In the genomic region with DNA sequence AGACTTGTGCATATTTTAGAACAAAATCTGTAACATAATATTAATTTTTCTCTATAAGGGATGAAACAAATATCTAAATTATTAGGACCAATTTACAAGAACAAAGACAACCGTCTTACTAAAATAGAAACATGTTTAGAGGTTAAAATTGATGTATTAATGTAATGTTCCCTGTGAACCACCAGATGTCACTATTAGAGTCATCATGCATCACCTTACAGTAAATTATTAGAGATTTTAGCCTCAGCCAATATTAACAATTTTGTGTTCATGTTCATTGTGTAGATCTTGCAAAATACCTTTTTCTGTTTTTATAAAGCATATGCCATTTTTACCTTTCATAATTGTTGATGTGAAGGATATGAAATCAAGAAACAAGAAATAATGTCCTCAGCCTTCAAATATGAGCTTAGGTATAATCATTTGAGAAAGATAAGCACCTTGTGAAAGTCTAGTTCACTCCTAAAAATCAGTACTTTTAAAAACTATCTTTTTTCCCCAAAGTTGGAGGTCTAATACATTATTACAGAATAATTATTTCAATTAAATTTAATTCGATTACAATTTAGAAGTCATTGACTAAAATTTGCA, we compare ENCODE assay signal across 10 cellular contexts.
DNase-seq lines count a peak whose midpoint lies in the region; ATAC-seq, FAIRE-seq and TF ChIP-seq lines count a peak whose summit lies in the region.
"Had no signal": no experiment of that assay in that cellular context is flagged by ENCODE, and none has a peak within 500 bp of the region (broad histone marks: within the 10 kb centered on the region; RNA-seq: fewer than 3 reads in every experiment).

No MANE protein-coding gene starts in this region.

- no peaks in the 10 kb centered on the region for H3K79me2 ChIP-seq in endothelial cell of umbilical vein (ENCODE audit: control insufficient read depth, insufficient read depth, low read length)

- FAIRE-seq in G401.6 (lab: Jason Lieb, UNC) (peak; percentile 97), endothelial cell of umbilical vein (lab: Jason Lieb, UNC) (peak; percentile 67), urothelium cell line (lab: Jason Lieb, UNC) (no peak)

- H2AFZ ChIP-seq in endothelial cell of umbilical vein (ENCODE audit: low read depth, low read length) = no peak overlapping the region

- intact Hi-C loops in endothelial cell of umbilical vein (cut with micrococcal nuclease) = loop anchor here (1.0 to 5.0 kb wide), 4 partner anchors 878 to 1354 kb away; no protein-coding TSS in a partner anchor
- intact Hi-C loops in testis (cut with DNase I; ENCODE audit: low total_unique reads) = no loop called here

- TF ChIP-seq POLR2A in endothelial cell of umbilical vein (IDR thresholded peaks at IDR 0.05; ENCODE audit: low read depth, low read length) (no peak), testis (IDR thresholded peaks at IDR 0.05) (no peak)

- H3K27ac ChIP-seq in endothelial cell of umbilical vein (ENCODE audit: insufficient read depth, low read depth, low read length) (no peak overlapping the region), testis (no peak overlapping the region)
- H3K27ac ChIP-seq: SJCRH30 had no signal

- H3K4me3 Mint-ChIP-seq in activated naive CD8-positive, alpha-beta T cell treated with anti-CD3 and anti-CD28 coated beads, Interleukin-2, amount 50 U/mL, for 24 hours = no peak overlapping the region
- H3K4me3 Mint-ChIP-seq: naive B cell had no signal

- 55% methylated on average over 2 of the region's 2 CpGs for WGBS in testis, 2 donors

- H3K9me3 Mint-ChIP-seq in activated naive CD8-positive, alpha-beta T cell treated with anti-CD3 and anti-CD28 coated beads, Interleukin-2, amount 50 U/mL, for 24 hours = peaks cover 4% of the 10 kb centered on the region
- H3K9me3 Mint-ChIP-seq: naive B cell had no signal

- CTCF ChIA-PET in endothelial cell of umbilical vein (lab: Charles Lee) = interaction anchor here (0.6 to 6.1 kb wide), 82 partner anchors 8 to 1810 kb away, joined by 3 to 152 read pairs (median 4); partner anchors contain the start of gene FIGN

- POLR2A ChIA-PET in endothelial cell of umbilical vein (lab: Charles Lee) = no interaction called here

- H3K4me2 ChIP-seq in endothelial cell of umbilical vein (ENCODE audit: insufficient read depth, low read length) = no peak overlapping the region

- H3K4me1 ChIP-seq in endothelial cell of umbilical vein (ENCODE audit: control insufficient read depth, extremely low read depth, insufficient read depth, low read length) = peaks cover 8% of the 10 kb centered on the region
- no peaks in the 10 kb centered on the region for H3K4me1 ChIP-seq in testis
- H3K4me1 ChIP-seq: SJCRH30 had no signal

- H3K9ac ChIP-seq in endothelial cell of umbilical vein (replicated peaks; ENCODE audit: extremely low read depth, insufficient read depth, low read length) = no peak overlapping the region

- peak; percentile 39 for DNase-seq in HCEC 1CT
- DNase-seq in NCI-H2227 treated with DMSO at 0.1 percent for 48 hours (lab: John Stamatoyannopoulos, UW) = peak; percentile 42
- DNase-seq in endothelial cell of umbilical vein (ENCODE audit: low read depth, low spot score) = peak; percentile 35
- DNase-seq in testis = no peak
- no peak for DNase-seq in NCI-H1048 (lab: John Stamatoyannopoulos, UW)
- no peak for DNase-seq in activated naive CD8-positive, alpha-beta T cell treated with anti-CD3 and anti-CD28 coated beads, Interleukin-2, amount 50 U/mL, for 24 hours
- no peak for DNase-seq in urothelium cell line (ENCODE audit: low spot score)
- DNase-seq: naive B cell had no signal

- H3K36me3 ChIP-seq in endothelial cell of umbilical vein (ENCODE audit: control insufficient read depth in 2 of 2, extremely low read depth in 1 of 2, insufficient read depth in 2 of 2, low read length in 2 of 2) = no peaks in the 10 kb centered on the region
- no peaks in the 10 kb centered on the region for H3K36me3 ChIP-seq in testis (ENCODE audit: low read depth, missing control alignments)
- H3K36me3 ChIP-seq: SJCRH30 had no signal

- no peaks in the 10 kb centered on the region for H3K9me3 ChIP-seq in endothelial cell of umbilical vein (replicated peaks; ENCODE audit: control insufficient read depth, insufficient read depth, low read length)
- no peaks in the 10 kb centered on the region for H3K9me3 ChIP-seq in testis
- H3K9me3 ChIP-seq: SJCRH30 had no signal

- ATAC-seq in activated naive CD8-positive, alpha-beta T cell treated with anti-CD3 and anti-CD28 coated beads, Interleukin-2, amount 50 U/mL, for 24 hours = no peak

- H4K20me1 ChIP-seq in endothelial cell of umbilical vein (replicated peaks; ENCODE audit: control insufficient read depth, extremely low read depth, insufficient read depth, low read length) = no peaks in the 10 kb centered on the region

- BruUV-seq in endothelial cell of umbilical vein (replicated peaks; lab: Mats Ljungman, UMichigan) = no TSS peak

- no peaks in the 10 kb centered on the region for H3K9me1 ChIP-seq in endothelial cell of umbilical vein (replicated peaks; ENCODE audit: control insufficient read depth, extremely low read depth, insufficient read depth, low read length)

- peak; percentile 33 to 38 for TF ChIP-seq CTCF in endothelial cell of umbilical vein (IDR thresholded peaks at IDR 0.05; ENCODE audit: extremely low read depth in 1 of 2, insufficient read depth in 1 of 2, low read depth in 1 of 2, low read length in 2 of 2)
- peak; percentile 17 to 58 (median 30) for TF ChIP-seq CTCF in testis (IDR thresholded peaks at IDR 0.05)

- dilution Hi-C loops in endothelial cell of umbilical vein (cut with MboI; ENCODE audit: extremely low pct_ligation_motif_present, low sequenced_read_pairs) = no loop called here

- no peaks in the 10 kb centered on the region for H3K27me3 ChIP-seq in endothelial cell of umbilical vein (ENCODE audit: control insufficient read depth in 2 of 2, insufficient read depth in 2 of 2, low read length in 2 of 2)
- no peaks in the 10 kb centered on the region for H3K27me3 ChIP-seq in testis
- H3K27me3 ChIP-seq: SJCRH30 had no signal

- H3K4me1 Mint-ChIP-seq in activated naive CD8-positive, alpha-beta T cell treated with anti-CD3 and anti-CD28 coated beads, Interleukin-2, amount 50 U/mL, for 24 hours = no peaks in the 10 kb centered on the region
- H3K4me1 Mint-ChIP-seq: naive B cell had no signal

- no peak overlapping the region for H3K27ac Mint-ChIP-seq in activated naive CD8-positive, alpha-beta T cell treated with anti-CD3 and anti-CD28 coated beads, Interleukin-2, amount 50 U/mL, for 24 hours
- H3K27ac Mint-ChIP-seq: naive B cell had no signal

- H3K4me3 ChIP-seq in endothelial cell of umbilical vein (replicated peaks in 1 of 3; ENCODE audit: insufficient read depth in 1 of 3, low read depth in 1 of 3, low read length in 3 of 3) (no peak overlapping the region), testis (no peak overlapping the region)
- H3K4me3 ChIP-seq: SJCRH30 had no signal

- no peaks in the 10 kb centered on the region for H3K36me3 Mint-ChIP-seq in activated naive CD8-positive, alpha-beta T cell treated with anti-CD3 and anti-CD28 coated beads, Interleukin-2, amount 50 U/mL, for 24 hours (ENCODE audit: low read depth)
- H3K36me3 Mint-ChIP-seq: naive B cell had no signal

- no peaks in the 10 kb centered on the region for H3K27me3 Mint-ChIP-seq in activated naive CD8-positive, alpha-beta T cell treated with anti-CD3 and anti-CD28 coated beads, Interleukin-2, amount 50 U/mL, for 24 hours

TF ChIP-seq in endothelial cell of umbilical vein, 7 proteins besides CTCF, POLR2A, EP300 and RAD21:
- TF ChIP-seq JUN (IDR thresholded peaks at IDR 0.05; ENCODE audit: borderline replicate concordance, insufficient read depth, insufficient read length, low read depth) (no peak), EZH2 (IDR thresholded peaks at IDR 0.05; ENCODE audit: borderline replicate concordance, low read depth, low read length, severe bottlenecking) (no peak), GATA2 (IDR thresholded peaks at IDR 0.05; ENCODE audit: insufficient read depth, insufficient read length, low read depth, low read length) (no peak), MYC (IDR thresholded peaks at IDR 0.05; ENCODE audit: low read depth, low read length) (no peak), FOS (IDR thresholded peaks at IDR 0.05; ENCODE audit: borderline replicate concordance, insufficient read depth, low read length) (no peak), POLR2AphosphoS5 (IDR thresholded peaks at IDR 0.05; ENCODE audit: insufficient read depth, low read depth, low read length) (no peak)
- TF ChIP-seq, protein P1, sequence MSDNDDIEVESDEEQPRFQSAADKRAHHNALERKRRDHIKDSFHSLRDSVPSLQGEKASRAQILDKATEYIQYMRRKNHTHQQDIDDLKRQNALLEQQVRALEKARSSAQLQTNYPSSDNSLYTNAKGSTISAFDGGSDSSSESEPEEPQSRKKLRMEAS (IDR thresholded peaks at IDR 0.05; ENCODE audit: insufficient read depth, insufficient read length) = no peak

Comparison
In these comparisons a context has a peak if more than half of its experiments do, and no peak if none do; other contexts are left out.
1. DNase-seq: peak in HCEC 1CT (single experiment), NCI-H2227 treated with DMSO at 0.1 percent for 48 hours (single experiment) and endothelial cell of umbilical vein (single experiment); none in testis (single experiment), NCI-H1048 (single experiment), activated naive CD8-positive, alpha-beta T cell treated with anti-CD3 and anti-CD28 coated beads, Interleukin-2, amount 50 U/mL, for 24 hours (single experiment) and urothelium cell line (single experiment).